Comparison of ENCODE assay signal across 11 cellular contexts in the genomic region with DNA sequence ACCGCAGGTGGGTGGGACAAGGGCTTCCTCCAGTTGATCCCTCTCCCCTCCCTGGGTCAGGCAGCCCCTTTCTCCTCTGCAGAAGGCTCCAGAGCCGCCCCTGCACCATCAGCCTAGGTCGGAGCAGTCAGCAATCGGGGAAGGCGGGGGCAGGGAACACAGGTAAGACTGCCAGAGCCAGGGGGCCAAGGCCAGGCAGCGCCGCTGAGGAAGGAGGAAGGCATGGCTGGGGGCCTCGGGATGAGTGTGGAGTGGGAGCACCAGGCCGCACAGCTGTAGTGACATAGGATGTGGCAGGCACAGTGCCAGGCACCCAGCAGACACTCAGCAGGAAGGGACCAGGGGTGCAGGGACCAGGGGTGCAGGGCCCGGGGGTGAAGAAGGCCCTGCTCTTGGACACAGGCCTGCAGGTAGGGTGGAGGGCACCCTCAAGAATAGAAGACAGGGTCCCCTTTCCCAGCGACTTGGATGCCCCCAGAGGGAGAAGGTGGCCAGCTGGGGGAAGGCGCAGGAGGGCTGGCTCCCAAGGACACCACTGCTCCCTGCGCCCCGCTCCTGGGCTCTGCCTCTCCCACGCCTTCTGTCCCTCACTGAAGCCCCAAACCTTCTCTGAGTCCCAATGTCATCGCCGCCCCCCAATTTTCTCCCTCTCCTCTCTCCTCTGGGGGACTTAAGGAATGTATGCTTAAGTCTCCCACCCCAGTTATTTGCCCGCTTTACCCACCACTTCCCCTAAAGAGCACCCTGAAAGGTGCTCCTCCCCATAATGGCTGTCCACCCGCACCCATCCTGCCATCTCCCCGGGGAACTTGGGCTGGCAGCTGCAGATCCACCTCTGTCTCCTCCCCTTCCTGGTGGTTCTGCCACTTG. TPM values are rescaled to one million over a fixed set of nuclear protein-coding genes. Genes with fewer than 3 reads are reported as not detected.
A peak's percentile ranks its signal among the peaks of the same experiment; 100 is the strongest.
DNase-seq lines count a peak whose midpoint lies in the region; ATAC-seq and TF ChIP-seq lines count a peak whose summit lies in the region.
"Had no signal": no experiment of that assay in that cellular context is flagged by ENCODE, and none has a peak within 500 bp of the region (broad histone marks: within the 10 kb centered on the region; RNA-seq: fewer than 3 reads in every experiment).

No MANE protein-coding gene starts in this region.

- in situ Hi-C loops in transverse colon (cut with MboI; ENCODE audit: low pct_ligation_motif_present in 1 of 4, low pct_unique_long_range_greater_than_20kb in 1 of 4, low sequenced_read_pairs in 3 of 4) = no loop called here

- no peak for TF ChIP-seq CTCF in transverse colon (IDR thresholded peaks at IDR 0.05)

- H3K4ac ChIP-seq in trophoblast cell (ENCODE audit: low read depth, low read length) = no peak overlapping the region

- TF ChIP-seq POLR2A in transverse colon (IDR thresholded peaks at IDR 0.05) = no peak

- no peaks in the 10 kb centered on the region for H3K36me3 ChIP-seq in transverse colon
- no peaks in the 10 kb centered on the region for H3K36me3 ChIP-seq in trophoblast cell (ENCODE audit: control insufficient read depth in 1 of 2, insufficient read depth in 2 of 2, low read length in 2 of 2)
- H3K36me3 ChIP-seq: heart right ventricle had no signal

- H3K79me1 ChIP-seq in trophoblast cell (ENCODE audit: low read length) = no peaks in the 10 kb centered on the region

- no peak overlapping the region for H4K8ac ChIP-seq in trophoblast cell (ENCODE audit: low read depth, low read length)

- no peaks in the 10 kb centered on the region for H3K79me2 ChIP-seq in trophoblast cell (ENCODE audit: control insufficient read depth, insufficient read depth, low read length, poor library complexity)

- no peak overlapping the region for H3K9ac ChIP-seq in trophoblast cell (ENCODE audit: low read length)

- no peak overlapping the region for H4K91ac ChIP-seq in trophoblast cell (ENCODE audit: low read depth, low read length)

- no peak for TF ChIP-seq EP300 in transverse colon (IDR thresholded peaks at IDR 0.05; ENCODE audit: low read depth)

- no peak overlapping the region for H2AFZ ChIP-seq in trophoblast cell (ENCODE audit: insufficient read depth, low read length, poor library complexity)

- no peak overlapping the region for H2BK120ac ChIP-seq in trophoblast cell (ENCODE audit: insufficient read depth, low read length, poor library complexity)

- no peaks in the 10 kb centered on the region for H3K9me3 Mint-ChIP-seq in activated T-cell treated with anti-CD3 and anti-CD28 coated beads, Interleukin-2, amount 50 U/mL, for 24 hours
- no peaks in the 10 kb centered on the region for H3K9me3 Mint-ChIP-seq in memory B cell

- H3K4me3 Mint-ChIP-seq in activated T-cell treated with anti-CD3 and anti-CD28 coated beads, Interleukin-2, amount 50 U/mL, for 24 hours = no peak overlapping the region
- H3K4me3 Mint-ChIP-seq in memory B cell = no peak overlapping the region

- H3K27ac Mint-ChIP-seq in activated T-cell treated with anti-CD3 and anti-CD28 coated beads, Interleukin-2, amount 50 U/mL, for 24 hours = no peak overlapping the region
- no peak overlapping the region for H3K27ac Mint-ChIP-seq in memory B cell

- H3K27ac ChIP-seq in caudate nucleus (ENCODE audit: low read depth, low read length) = peak overlapping the region; percentile 62
- H3K27ac ChIP-seq in transverse colon = no peak overlapping the region
- H3K27ac ChIP-seq in trophoblast cell (ENCODE audit: low read depth, low read length) = no peak overlapping the region

- no peak overlapping the region for H2BK5ac ChIP-seq in trophoblast cell (ENCODE audit: low read depth, low read length, poor library complexity)

- 82 to 84% methylated on average over 7 to 20 of the region's 20 CpGs for WGBS in transverse colon (ENCODE audit: low coverage in 1 of 2), 2 donors
- no CpG with 5 or more reads among the region's 20 CpGs for WGBS in trophoblast cell (ENCODE audit: extremely low coverage, insufficient coverage, insufficient read length)

- intact Hi-C loops in transverse colon (cut with DNase I; ENCODE audit: low total_unique reads) = no loop called here

- H3K27me3 ChIP-seq in transverse colon (peaks cover 1% of the 10 kb centered on the region), trophoblast cell (ENCODE audit: insufficient read depth, low read length) (no peaks in the 10 kb centered on the region)
- H3K27me3 ChIP-seq: heart right ventricle had no signal

- H3K18ac ChIP-seq in trophoblast cell (ENCODE audit: low read length) = no peak overlapping the region

- no peak overlapping the region for H4K12ac ChIP-seq in trophoblast cell (ENCODE audit: low read depth, low read length)

- peak; percentile 7 for DNase-seq in activated T-cell treated with anti-CD3 and anti-CD28 coated beads, Interleukin-2, amount 50 U/mL, for 24 hours
- DNase-seq in activated T-cell treated with anti-CD3 and anti-CD28 coated beads for 4 hours (no peak), caudate nucleus (lab: John Stamatoyannopoulos, UW) (peak in 1 of 61 donors; percentile 30), memory B cell (ENCODE audit: low spot score in 2 of 2) (no peak), transverse colon (peak; percentile 5), trophoblast cell (no peak)
- DNase-seq: NCI-H1436, NCI-H748 treated with DMSO at 0.1 percent for 48 hours had no signal

- peaks cover 16% of the 10 kb centered on the region for H3K27me3 Mint-ChIP-seq in activated T-cell treated with anti-CD3 and anti-CD28 coated beads, Interleukin-2, amount 50 U/mL, for 24 hours
- H3K27me3 Mint-ChIP-seq in memory B cell = peaks cover 10% of the 10 kb centered on the region

- H3K14ac ChIP-seq in trophoblast cell (ENCODE audit: low read length) = no peak overlapping the region

- H3K36me3 Mint-ChIP-seq in activated T-cell treated with anti-CD3 and anti-CD28 coated beads, Interleukin-2, amount 50 U/mL, for 24 hours (ENCODE audit: low read depth) = no peaks in the 10 kb centered on the region
- no peaks in the 10 kb centered on the region for H3K36me3 Mint-ChIP-seq in memory B cell

- H2BK12ac ChIP-seq in trophoblast cell (ENCODE audit: low read length) = no peak overlapping the region

- H3K23ac ChIP-seq in trophoblast cell (ENCODE audit: low read length) = no peak overlapping the region

- H3K4me2 ChIP-seq in trophoblast cell (ENCODE audit: low read length) = no peak overlapping the region

- no peak overlapping the region for H2AK5ac ChIP-seq in trophoblast cell (ENCODE audit: low read length)

- H3K4me1 ChIP-seq in transverse colon (no peaks in the 10 kb centered on the region), trophoblast cell (ENCODE audit: control insufficient read depth in 1 of 2, insufficient read depth in 2 of 2, low read length in 2 of 2) (no peaks in the 10 kb centered on the region)

- no peaks in the 10 kb centered on the region for H3K4me1 Mint-ChIP-seq in activated T-cell treated with anti-CD3 and anti-CD28 coated beads, Interleukin-2, amount 50 U/mL, for 24 hours (ENCODE audit: low read depth)
- H3K4me1 Mint-ChIP-seq in memory B cell = peaks cover 12% of the 10 kb centered on the region

- no peaks in the 10 kb centered on the region for H3K9me3 ChIP-seq in transverse colon
- peaks cover 2% of the 10 kb centered on the region for H3K9me3 ChIP-seq in trophoblast cell (ENCODE audit: insufficient read depth, low read depth, low read length)
- H3K9me3 ChIP-seq: heart right ventricle had no signal

- ATAC-seq in memory B cell (ENCODE audit: low read depth) (peak; percentile 83), GM18502 (IDR thresholded peaks at IDR 0.05; ENCODE audit: poor library complexity, unreplicated experiment) (no peak), HG02970 (IDR thresholded peaks at IDR 0.05; ENCODE audit: low FRiP score, unreplicated experiment) (no peak)

- H3K4me3 ChIP-seq in transverse colon = no peak overlapping the region
- H3K4me3 ChIP-seq in trophoblast cell (ENCODE audit: low read depth, low read length) = no peak overlapping the region
- H3K4me3 ChIP-seq: heart right ventricle had no signal

RNA-seq across cellular contexts. Expression of a gene that starts 38.5 kb away (rescaled TPM):
- 1 to 10 TPM in 1 of 4 donors, under 1 TPM in 2, not detected in 1; 0.16 to 2.8 (median 0.27) TPM for total RNA-seq in transverse colon
- polyA plus RNA-seq in trophoblast cell (2013) = 0.08 and 0.19 TPM in 2 replicates

Comparison
In these comparisons a context has a peak if more than half of its experiments do, and no peak if none do; other contexts are left out.
1. DNase-seq: peak in activated T-cell treated with anti-CD3 and anti-CD28 coated beads, Interleukin-2, amount 50 U/mL, for 24 hours (single experiment) and transverse colon (single experiment); none in activated T-cell treated with anti-CD3 and anti-CD28 coated beads for 4 hours (single experiment), memory B cell (0 of 2) and trophoblast cell (0 of 2).